22 cellular contexts compared by ENCODE assay signal in the genomic region with DNA sequence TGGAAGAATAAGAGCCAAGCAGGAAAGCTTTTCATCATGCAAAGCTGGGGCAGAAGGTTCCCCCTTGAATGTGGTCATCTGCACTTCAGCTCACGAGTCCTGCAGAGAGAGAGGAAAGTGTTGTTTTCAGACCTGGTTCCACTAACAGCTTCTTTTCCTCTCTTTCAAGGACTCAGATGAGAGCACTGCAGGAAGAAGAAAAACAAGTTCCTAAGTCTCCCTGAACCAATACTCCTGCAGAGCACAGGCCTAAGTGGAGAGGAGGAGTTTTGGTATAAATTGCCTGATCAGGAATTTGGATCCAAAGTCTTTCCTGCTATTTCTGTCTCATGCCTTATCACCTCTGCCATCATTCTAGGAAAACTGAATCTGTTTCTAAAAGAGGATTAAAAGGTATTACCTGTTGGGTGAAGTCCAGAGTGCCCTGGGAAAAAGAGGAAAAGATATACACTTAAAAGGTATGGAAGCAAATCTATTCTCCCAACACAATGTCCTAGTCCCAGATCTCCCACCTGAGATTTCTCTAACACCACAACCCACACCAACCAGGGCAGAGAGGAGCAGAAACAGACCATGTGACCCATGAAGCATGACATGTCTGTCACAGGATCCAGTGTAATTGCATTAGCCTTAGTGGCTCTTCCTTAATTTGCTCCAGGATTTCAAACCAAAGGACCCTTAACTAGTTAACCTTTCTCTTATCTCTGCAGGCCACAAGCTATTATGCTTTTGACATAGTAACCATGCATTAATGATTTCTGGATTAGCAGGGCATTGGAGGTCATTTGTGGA.
"Had no signal": no experiment of that assay in that cellular context is flagged by ENCODE, and none has a peak within 500 bp of the region (broad histone marks: within the 10 kb centered on the region; RNA-seq: fewer than 3 reads in every experiment).

No MANE protein-coding gene starts in this region.

- DNase-seq: colonic mucosa; dermis blood vessel endothelial cell; endodermal cell; erythroblast; foreskin keratinocyte; head of caudate nucleus; hippocampal formation; kidney glomerular epithelial cell; lower lobe of right lung; mesenchymal stem cell; midbrain; psoas muscle; retina; right lobe of liver; stimulated activated CD4-positive, alpha-beta T cell treated with anti-CD3 and anti-CD28 coated beads, Interleukin-4, amount 100 ng/mL, for 1 hour; stimulated activated CD8-positive, alpha-beta memory T cell treated with anti-CD3 and anti-CD28 coated beads, Interleukin-4, amount 100 ng/mL, for 48 hours; stomach; substantia nigra; trophoblast cell had no signal

- H3K27ac Mint-ChIP-seq: endodermal cell; stimulated activated effector memory CD8-positive, alpha-beta T cell treated with anti-CD3 and anti-CD28 coated beads, Interleukin-12 subunit alpha, Interleukin-12 subunit beta, amount 100 ng/mL, for 72 hours had no signal

- ATAC-seq: foreskin keratinocyte; left lobe of liver; psoas muscle; right lobe of liver; stimulated activated effector memory CD8-positive, alpha-beta T cell treated with anti-CD3 and anti-CD28 coated beads, Interleukin-12 subunit alpha, Interleukin-12 subunit beta, amount 100 ng/mL, for 72 hours had no signal

- H3K9me3 Mint-ChIP-seq: endodermal cell; nephron; stimulated activated effector memory CD8-positive, alpha-beta T cell treated with anti-CD3 and anti-CD28 coated beads, Interleukin-12 subunit alpha, Interleukin-12 subunit beta, amount 100 ng/mL, for 72 hours had no signal

- H3K4me3 Mint-ChIP-seq: endodermal cell; nephron; stimulated activated effector memory CD8-positive, alpha-beta T cell treated with anti-CD3 and anti-CD28 coated beads, Interleukin-12 subunit alpha, Interleukin-12 subunit beta, amount 100 ng/mL, for 72 hours had no signal
